ENCODE assay signal across 1 cellular context in the genomic region with DNA sequence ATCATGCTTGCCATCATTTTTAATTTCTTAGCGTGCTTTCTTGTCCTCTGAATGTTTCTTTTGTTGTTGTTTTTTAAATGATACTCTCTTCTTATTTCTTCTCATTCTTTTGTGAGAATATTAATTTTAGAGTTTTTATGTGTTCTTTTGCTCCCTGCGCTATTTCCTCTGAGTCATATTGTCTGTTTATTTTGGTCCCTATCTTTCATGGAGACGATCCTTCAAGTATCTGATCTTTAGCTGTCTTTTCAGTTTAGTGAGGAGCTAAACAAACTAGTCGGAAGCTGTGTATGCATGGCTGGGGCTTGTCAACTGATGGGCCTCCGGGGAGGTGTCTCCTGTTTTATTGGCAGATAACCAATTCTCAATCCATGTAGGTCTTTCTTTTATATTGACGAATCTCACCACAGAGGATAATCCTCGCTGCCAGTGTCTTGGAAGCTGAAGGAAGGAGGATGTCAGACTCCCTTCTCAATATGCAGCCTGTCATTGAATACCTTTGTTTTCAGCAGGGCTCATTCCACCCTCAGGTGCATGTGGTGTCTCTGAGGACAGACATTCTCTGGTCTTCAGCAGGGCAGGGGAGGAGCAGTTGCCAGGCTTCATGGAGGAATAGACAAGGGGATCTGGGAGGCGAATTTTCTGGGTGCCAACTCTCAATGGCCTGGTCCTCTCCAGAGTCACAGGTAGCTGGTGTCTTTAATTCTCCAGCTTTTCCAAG.
TF ChIP-seq lines count a peak whose summit lies in the region.

No MANE protein-coding gene starts in this region.

TF ChIP-seq in K562, 482 proteins besides CTCF, POLR2A, EP300 and RAD21 (continued from another document):
- TF ChIP-seq, protein P1, sequence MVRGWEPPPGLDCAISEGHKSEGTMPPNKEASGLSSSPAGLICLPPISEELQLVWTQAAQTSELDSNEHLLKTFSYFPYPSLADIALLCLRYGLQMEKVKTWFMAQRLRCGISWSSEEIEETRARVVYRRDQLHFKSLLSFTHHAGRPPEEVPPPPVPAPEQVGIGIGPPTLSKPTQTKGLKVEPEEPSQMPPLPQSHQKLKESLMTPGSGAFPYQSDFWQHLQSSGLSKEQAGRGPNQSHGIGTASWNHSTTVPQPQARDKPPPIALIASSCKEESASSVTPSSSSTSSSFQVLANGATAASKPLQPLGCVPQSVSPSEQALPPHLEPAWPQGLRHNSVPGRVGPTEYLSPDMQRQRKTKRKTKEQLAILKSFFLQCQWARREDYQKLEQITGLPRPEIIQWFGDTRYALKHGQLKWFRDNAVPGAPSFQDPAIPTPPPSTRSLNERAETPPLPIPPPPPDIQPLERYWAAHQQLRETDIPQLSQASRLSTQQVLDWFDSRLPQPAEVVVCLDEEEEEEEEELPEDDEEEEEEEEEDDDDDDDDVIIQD (CRISPR knock-in tag; IDR thresholded peaks at IDR 0.05), result no peak
- no peak for TF ChIP-seq ZNF232 (CRISPR knock-in tag; IDR thresholded peaks at IDR 0.05)
